9 cellular contexts compared by ENCODE assay signal in the genomic region with DNA sequence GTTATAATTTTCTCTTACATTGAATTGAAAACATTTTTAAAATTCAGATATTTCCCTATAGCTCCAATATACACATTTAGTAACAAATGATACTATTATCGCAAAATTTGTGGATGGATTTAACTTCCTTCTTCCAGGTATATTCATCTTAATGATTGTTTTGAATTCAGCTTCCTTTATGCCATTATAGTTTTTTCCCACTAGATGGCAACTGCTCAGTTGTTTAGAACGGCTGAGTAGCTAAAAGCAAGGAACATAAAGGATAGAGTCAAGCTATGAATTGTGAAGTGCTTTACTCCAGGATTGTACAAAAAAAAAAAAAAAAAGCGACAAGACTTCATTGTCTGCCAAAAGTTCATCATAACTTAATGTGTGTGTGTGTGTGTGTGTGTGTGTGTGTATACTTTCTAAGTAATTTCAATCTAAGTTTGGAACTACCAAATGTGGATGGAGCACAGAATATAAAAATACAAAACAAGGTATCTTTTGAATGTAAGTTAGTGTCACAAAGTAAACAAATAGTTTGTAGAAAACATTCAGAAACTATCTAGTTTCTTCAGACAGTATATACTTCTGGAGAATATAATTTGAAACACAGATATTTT.
DNase-seq lines count a peak whose midpoint lies in the region; ATAC-seq and TF ChIP-seq lines count a peak whose summit lies in the region.
"Had no signal": no experiment of that assay in that cellular context is flagged by ENCODE, and none has a peak within 500 bp of the region (broad histone marks: within the 10 kb centered on the region; RNA-seq: fewer than 3 reads in every experiment).

No MANE protein-coding gene starts in this region.

- no peak for TF ChIP-seq POLR2A in body of pancreas (IDR thresholded peaks at IDR 0.05)

- H3K27ac ChIP-seq in body of pancreas: no peak overlapping the region
- H3K27ac ChIP-seq in mesendoderm (ENCODE audit: low read depth, low read length): no peak overlapping the region

- intact Hi-C loops in body of pancreas (cut with DNase I): no loop called here

- WGBS in body of pancreas, 2 donors: 11 to 15% methylated on average over 3 of the region's 3 CpGs
- no CpG with 5 or more reads among the region's 3 CpGs for WGBS in mesendoderm (ENCODE audit: extremely low coverage, insufficient coverage, low lambda C conversion rate)

- H3K4me2 ChIP-seq in mesendoderm (ENCODE audit: low read length): no peak overlapping the region

- H2AK5ac ChIP-seq in mesendoderm (ENCODE audit: low read length): no peak overlapping the region

- no peaks in the 10 kb centered on the region for H3K4me1 ChIP-seq in body of pancreas
- no peaks in the 10 kb centered on the region for H3K4me1 ChIP-seq in mesendoderm (ENCODE audit: control insufficient read depth, low read depth, low read length)

- no peak overlapping the region for H3K23ac ChIP-seq in mesendoderm (ENCODE audit: low read length)

- no peak overlapping the region for H4K8ac ChIP-seq in mesendoderm (ENCODE audit: low read depth, low read length)

- no peak overlapping the region for H2BK120ac ChIP-seq in mesendoderm (ENCODE audit: low read depth, low read length)

- no peaks in the 10 kb centered on the region for H3K27me3 ChIP-seq in body of pancreas
- no peaks in the 10 kb centered on the region for H3K27me3 ChIP-seq in mesendoderm (ENCODE audit: insufficient read depth, low read length, poor library complexity)

- H4K5ac ChIP-seq in mesendoderm (ENCODE audit: low read length): no peak overlapping the region

- H3K18ac ChIP-seq in mesendoderm (ENCODE audit: low read length): no peak overlapping the region

- H3K4ac ChIP-seq in mesendoderm (ENCODE audit: low read depth, low read length): no peak overlapping the region

- H3K79me2 ChIP-seq in mesendoderm (ENCODE audit: control insufficient read depth, insufficient read depth, low read length): no peaks in the 10 kb centered on the region

- ATAC-seq in body of pancreas: peak; percentile 38
- ATAC-seq in HG02763 (IDR thresholded peaks at IDR 0.05; ENCODE audit: unreplicated experiment): no peak
- ATAC-seq in HG02759 (IDR thresholded peaks at IDR 0.05; ENCODE audit: unreplicated experiment): no peak

- H3K4me3 ChIP-seq in body of pancreas: no peak overlapping the region
- no peak overlapping the region for H3K4me3 ChIP-seq in mesendoderm (ENCODE audit: low read length)

- DNase-seq in NCI-H1436 treated with DMSO at 0.1 percent for 48 hours (lab: John Stamatoyannopoulos, UW): peak; percentile 5
- no peak for DNase-seq in NCI-H1436 (lab: John Stamatoyannopoulos, UW)
- DNase-seq in NCI-H1092 treated with DMSO at 0.1 percent for 48 hours (lab: John Stamatoyannopoulos, UW): peak; percentile 53
- no peak for DNase-seq in body of pancreas
- peak; percentile 57 for DNase-seq in mesendoderm
- no peak for DNase-seq in hypothalamus (lab: John Stamatoyannopoulos, UW)
- DNase-seq: CD4-positive, CD25-positive, alpha-beta regulatory T cell had no signal

- H3K9ac ChIP-seq in mesendoderm (ENCODE audit: low read length): no peak overlapping the region

- H3K36me3 ChIP-seq in body of pancreas (replicated peaks in 1 of 2; ENCODE audit: insufficient read depth in 1 of 2, low read depth in 2 of 2): no peaks in the 10 kb centered on the region
- no peaks in the 10 kb centered on the region for H3K36me3 ChIP-seq in mesendoderm (ENCODE audit: control insufficient read depth, insufficient read depth, low read length)

- no peaks in the 10 kb centered on the region for H3K79me1 ChIP-seq in mesendoderm (ENCODE audit: low read length)

- no peak overlapping the region for H2BK15ac ChIP-seq in mesendoderm (replicated peaks; ENCODE audit: low read depth)

- no peak overlapping the region for H3K56ac ChIP-seq in mesendoderm (ENCODE audit: low read length)

- no peak overlapping the region for H2BK5ac ChIP-seq in mesendoderm (ENCODE audit: low read length)

- H3K9me3 ChIP-seq in body of pancreas: no peaks in the 10 kb centered on the region

- TF ChIP-seq CTCF in body of pancreas (IDR thresholded peaks at IDR 0.05): peak in 6 of 7 experiments; percentile 17 to 55 (median 37)

Comparison
In these comparisons a context has a peak if more than half of its experiments do, and no peak if none do; other contexts are left out.
1. DNase-seq: peak in NCI-H1436 treated with DMSO at 0.1 percent for 48 hours (single experiment), NCI-H1092 treated with DMSO at 0.1 percent for 48 hours (single experiment) and mesendoderm (single experiment); none in NCI-H1436 (single experiment), body of pancreas (0 of 4) and hypothalamus (0 of 51).